In the genomic region with DNA sequence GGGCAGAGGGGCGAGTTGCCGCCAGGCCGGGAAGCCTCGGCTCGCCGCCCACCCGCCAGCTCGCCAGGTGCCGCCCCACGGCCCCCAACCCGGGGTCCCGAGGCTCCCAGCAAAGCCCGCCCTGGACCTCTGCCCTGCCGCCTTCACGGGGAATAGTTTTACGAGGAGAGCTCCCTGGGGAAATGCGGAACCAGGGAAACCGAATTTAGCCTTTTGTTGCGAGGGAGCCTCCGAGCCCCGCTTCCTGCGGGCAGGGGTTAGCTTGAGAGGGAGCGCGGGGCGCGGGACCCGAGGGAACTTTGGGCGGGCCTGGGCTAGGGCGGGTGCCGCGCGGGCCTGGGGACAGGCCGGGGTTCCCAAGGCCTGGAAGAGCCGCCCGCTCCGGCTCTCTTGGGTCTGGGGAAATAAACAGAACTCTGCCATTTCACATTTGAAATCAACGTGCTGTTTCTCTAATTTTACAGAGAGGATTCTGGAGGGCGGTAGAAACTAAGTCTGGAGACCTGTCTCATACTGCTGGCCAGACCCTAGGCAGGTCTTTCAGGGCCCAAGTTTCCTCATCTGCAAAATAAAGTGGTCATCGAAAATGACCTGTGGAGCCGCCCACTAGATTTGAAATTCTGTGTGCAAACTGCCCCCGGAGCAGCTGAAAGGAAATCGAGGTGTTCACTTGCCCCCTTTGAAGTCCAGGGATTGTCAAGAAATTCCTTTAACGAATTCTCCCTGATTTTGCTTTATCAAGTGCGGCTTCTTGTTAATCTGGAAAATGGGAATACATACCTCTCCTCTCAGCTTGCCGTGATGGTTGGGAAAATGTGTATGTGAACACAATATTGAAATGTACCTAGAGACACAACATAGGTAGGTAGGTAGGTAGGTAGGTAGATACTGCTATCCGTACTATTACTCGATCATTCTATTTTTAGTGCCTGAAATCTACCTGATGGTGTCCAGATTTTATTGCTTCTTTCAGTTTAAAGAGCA, we compare ENCODE assay signal across 9 cellular contexts. TPM values are rescaled to one million over a fixed set of nuclear protein-coding genes. Genes with fewer than 3 reads are reported as not detected.
DNase-seq lines count a peak whose midpoint lies in the region; ATAC-seq and TF ChIP-seq lines count a peak whose summit lies in the region.
"Had no signal": no experiment of that assay in that cellular context is flagged by ENCODE, and none has a peak within 500 bp of the region (broad histone marks: within the 10 kb centered on the region; RNA-seq: fewer than 3 reads in every experiment).

No MANE protein-coding gene starts in this region.

- H3K4me3 ChIP-seq in PC-3 (ENCODE audit: low read length), result peak overlapping the region; percentile 95
- H3K4me3 ChIP-seq in astrocyte of the spinal cord (ENCODE audit: low read depth, low read length), result peak overlapping the region; percentile 81
- peak overlapping the region; percentile 51 for H3K4me3 ChIP-seq in iPS-11a (ENCODE audit: low read depth, low read length)
- peak overlapping the region; percentile 86 for H3K4me3 ChIP-seq in skeletal muscle satellite cell (ENCODE audit: low read length)

- peaks cover 40% of the 10 kb centered on the region for H3K79me2 ChIP-seq in PC-3 (ENCODE audit: low read length)

- H3K9me3 ChIP-seq in PC-3 (ENCODE audit: low read length) (no peaks in the 10 kb centered on the region), skeletal muscle satellite cell (replicated peaks; ENCODE audit: low read length) (no peaks in the 10 kb centered on the region)

- H4K20me1 ChIP-seq in PC-3 (ENCODE audit: low read length), result peaks cover 31% of the 10 kb centered on the region

- BruUV-seq in PC-3 (replicated peaks; lab: Mats Ljungman, UMichigan), result TSS peak; percentile 59

- peaks cover 16% of the 10 kb centered on the region for H3K4me1 ChIP-seq in PC-3 (ENCODE audit: insufficient read depth, low read length)
- peaks cover 22% of the 10 kb centered on the region for H3K4me1 ChIP-seq in skeletal muscle satellite cell (ENCODE audit: control insufficient read depth, insufficient read depth, low read length)

- H3K27ac ChIP-seq in PC-3 (ENCODE audit: low read length), result peak overlapping the region; percentile 73

- peak overlapping the region; percentile 83 for H2AFZ ChIP-seq in PC-3 (ENCODE audit: low read length)

- ATAC-seq in GM19023 (IDR thresholded peaks at IDR 0.05; ENCODE audit: unreplicated experiment) (peak; percentile 16), HG03460 (IDR thresholded peaks at IDR 0.05; ENCODE audit: unreplicated experiment) (peak; percentile 9), PC-3 (peak; percentile 21), HG03520 (IDR thresholded peaks at IDR 0.05; ENCODE audit: unreplicated experiment) (no peak)

- POLR2A ChIA-PET in PC-3 (lab: Charles Lee; ENCODE audit: unreplicated experiment), result interaction anchor here (0.6 to 1.0 kb wide), 3 partner anchors 71 to 284 kb away, joined by 3 to 5 read pairs (median 4); no protein-coding TSS in a partner anchor

- peak; percentile 44 for DNase-seq in AG08396 (ENCODE audit: low spot score)
- DNase-seq in PC-3, result peak; percentile 15
- peak; percentile 29 for DNase-seq in astrocyte of the spinal cord (ENCODE audit: low read depth, low spot score)

- H3K36me3 ChIP-seq in PC-3 (ENCODE audit: low read depth, low read length) (peaks cover 15% of the 10 kb centered on the region), skeletal muscle satellite cell (ENCODE audit: insufficient read depth, low read length) (peaks cover 21% of the 10 kb centered on the region)

- in situ Hi-C loops in astrocyte of the spinal cord (cut with HindIII; ENCODE audit: low sequenced_read_pairs), result no loop called here

- no peaks in the 10 kb centered on the region for H3K9me2 ChIP-seq in PC-3 (replicated peaks; ENCODE audit: low read length)

- CTCF ChIA-PET in PC-3 (lab: Charles Lee), result no interaction called here

- H3K4me2 ChIP-seq in PC-3 (ENCODE audit: low read length), result peak overlapping the region; percentile 97
- peak overlapping the region; percentile 92 for H3K4me2 ChIP-seq in skeletal muscle satellite cell (ENCODE audit: low read length)

- intact Hi-C loops in PC-3 (cut with micrococcal nuclease), result loop anchor here (5.0 kb wide), 1 partner anchor 90 kb away; no protein-coding TSS in a partner anchor

- H3K27me3 ChIP-seq in PC-3 (ENCODE audit: low read length), result no peaks in the 10 kb centered on the region
- H3K27me3 ChIP-seq in skeletal muscle satellite cell (ENCODE audit: control insufficient read depth, insufficient read depth, low read length), result no peaks in the 10 kb centered on the region

- no peak for TF ChIP-seq CTCF in PC-3 (conservative IDR thresholded peaks at IDR 0.05; ENCODE audit: low read depth, low read length)
- no peak for TF ChIP-seq CTCF in astrocyte of the spinal cord (IDR thresholded peaks at IDR 0.05; ENCODE audit: low read depth, low read length)

- no peaks in the 10 kb centered on the region for H3F3A ChIP-seq in PC-3 (ENCODE audit: low read length, unreplicated experiment)

- H3K9ac ChIP-seq in PC-3 (ENCODE audit: low read length) (peak overlapping the region; percentile 92), skeletal muscle satellite cell (ENCODE audit: low read depth, low read length) (peak overlapping the region; percentile 98)

RNA-seq across cellular contexts. Expression of a gene that starts 0.7 kb away (rescaled TPM):
- 131 and 159 TPM in 2 replicates for total RNA-seq in PC-3 (2014; rRNA removed)
- 184 and 230 TPM in 2 replicates for total RNA-seq in skeletal muscle satellite cell (2012; rRNA removed)

RNA-seq across cellular contexts. Expression of a gene that starts 8.1 kb away (rescaled TPM):
- not detected in 2 replicates for total RNA-seq in PC-3 (2014; rRNA removed)
- not detected in 2 replicates for total RNA-seq in skeletal muscle satellite cell (2012; rRNA removed)
- total RNA-seq: renal cortical epithelial cell had no signal

RNA-seq across cellular contexts. Expression of a gene that starts 57.6 kb away (rescaled TPM):
- total RNA-seq in PC-3 (2014; rRNA removed), result not detected in 2 replicates
- total RNA-seq in skeletal muscle satellite cell (2012; rRNA removed), result not detected in 2 replicates
